34 cellular contexts compared by ENCODE assay signal in genomic region chr2:96317584-96317997, GRCh38. TPM values are rescaled to one million over a fixed set of nuclear protein-coding genes. Genes with fewer than 3 reads are reported as not detected.
DNase-seq lines count a peak whose midpoint lies in the region; ATAC-seq and TF ChIP-seq lines count a peak whose summit lies in the region.
"Had no signal": no experiment of that assay in that cellular context is flagged by ENCODE, and none has a peak within 500 bp of the region (broad histone marks: within the 10 kb centered on the region; RNA-seq: fewer than 3 reads in every experiment).

No MANE protein-coding gene starts in this region.

- no peaks in the 10 kb centered on the region for H3K27me3 Mint-ChIP-seq in T-helper 2 cell treated with Interferon-gamma antibody and Interleukin-4, amounts not matched to agents 5 μg/mL and 100 μg/mL, for 36 hours (ENCODE audit: low read depth)
- H3K27me3 Mint-ChIP-seq in central memory CD8-positive, alpha-beta T cell = no peaks in the 10 kb centered on the region

- no peaks in the 10 kb centered on the region for H3K79me2 ChIP-seq in PC-9 (ENCODE audit: low read depth)
- H3K79me2 ChIP-seq: hepatocyte had no signal

- H3K4me3 Mint-ChIP-seq in T-helper 2 cell treated with Interferon-gamma antibody and Interleukin-4, amounts not matched to agents 5 μg/mL and 100 μg/mL, for 36 hours = peak overlapping the region; percentile 66
- H3K4me3 Mint-ChIP-seq in central memory CD8-positive, alpha-beta T cell = peak overlapping the region; percentile 50
- H3K4me3 Mint-ChIP-seq: activated naive CD4-positive, alpha-beta T cell treated with anti-CD3 and anti-CD28 coated beads for 36 hours; nephron had no signal

- H3K36me3 Mint-ChIP-seq in T-helper 2 cell treated with Interferon-gamma antibody and Interleukin-4, amounts not matched to agents 5 μg/mL and 100 μg/mL, for 36 hours (ENCODE audit: low read depth) = peaks cover 26% of the 10 kb centered on the region
- peaks cover 7% of the 10 kb centered on the region for H3K36me3 Mint-ChIP-seq in central memory CD8-positive, alpha-beta T cell (ENCODE audit: insufficient read depth)

- H3K4me3 ChIP-seq in AG04450 (ENCODE audit: low read depth, low read length) (no peak overlapping the region), PC-9 (no peak overlapping the region), transverse colon (no peak overlapping the region), ascending aorta (no peak overlapping the region)
- H3K4me3 ChIP-seq: GM23248, hepatocyte, lung, MG63, mucosa of descending colon, psoas muscle, sigmoid colon, SJCRH30, upper lobe of right lung had no signal

- 78 to 79% methylated on average over 4 of the region's 4 CpGs for WGBS in transverse colon (ENCODE audit: low coverage in 1 of 2), 2 donors

- H3K9me2 ChIP-seq in PC-9 (ENCODE audit: insufficient read depth) = no peaks in the 10 kb centered on the region

- TF ChIP-seq CTCF in AG04450 (IDR thresholded peaks at IDR 0.05; ENCODE audit: low read depth, low read length) (no peak), PC-9 (conservative IDR thresholded peaks at IDR 0.05) (no peak), transverse colon (IDR thresholded peaks at IDR 0.05) (no peak), ascending aorta (IDR thresholded peaks at IDR 0.05) (no peak)

- intact Hi-C loops in PC-9 (cut with micrococcal nuclease; ENCODE audit: unreplicated experiment) = no loop called here
- intact Hi-C loops in transverse colon (cut with DNase I; ENCODE audit: low total_unique reads) = no loop called here
- intact Hi-C loops in ascending aorta (cut with DNase I) = no loop called here

- no peak overlapping the region for H3K4me2 ChIP-seq in PC-9
- H3K4me2 ChIP-seq: hepatocyte had no signal

- no peak for DNase-seq in T-helper 2 cell treated with Interferon-gamma antibody and Interleukin-4, amounts not matched to agents 5 μg/mL and 100 μg/mL, for 36 hours (ENCODE audit: low spot score)
- DNase-seq in T-helper 2 cell (no peak), AG04450 (ENCODE audit: low read depth, low spot score) (no peak), RPMI7951 (ENCODE audit: low read depth) (peak; percentile 49), PC-9 (no peak), transverse colon (no peak), ascending aorta (ENCODE audit: low spot score in 2 of 2) (no peak)
- DNase-seq in central memory CD8-positive, alpha-beta T cell (ENCODE audit: low spot score in 2 of 2) = no peak
- DNase-seq: 8988T; activated CD4-positive, alpha-beta T cell treated with anti-CD3 and anti-CD28 coated beads, Interleukin-2, amount 50 U/mL, for 48 hours; activated naive CD4-positive, alpha-beta T cell treated with anti-CD3 and anti-CD28 coated beads for 36 hours; aorta; CD4-positive, alpha-beta T cell; effector CD8-positive, alpha-beta T cell; EL; GM23248; KG1; MG63; mucosa of descending colon; NCI-H1105; NCI-H187; NCI-H446 treated with DMSO at 0.1 percent for 48 hours; NCI-H82; psoas muscle; RPMI8226; sigmoid colon; SJCRH30; stimulated activated CD4-positive, alpha-beta T cell treated with anti-CD3 and anti-CD28 coated beads, Interleukin-12 subunit alpha, Interleukin-12 subunit beta, amount 100 ng/mL, for 4 hours; stimulated activated CD4-positive, alpha-beta T cell treated with anti-CD3 and anti-CD28 coated beads, Interleukin-4, amount 100 ng/mL, for 1 hour; upper lobe of right lung had no signal

- H3K9me3 ChIP-seq in AG04450 (ENCODE audit: control insufficient read depth, insufficient read depth, low read length) = no peaks in the 10 kb centered on the region; the same call in 1 of the 2 replicates
- H3K9me3 ChIP-seq in PC-9 (ENCODE audit: insufficient read depth, low read depth) = no peaks in the 10 kb centered on the region
- no peaks in the 10 kb centered on the region for H3K9me3 ChIP-seq in transverse colon
- no peaks in the 10 kb centered on the region for H3K9me3 ChIP-seq in ascending aorta
- H3K9me3 ChIP-seq: MG63, mucosa of descending colon, psoas muscle, sigmoid colon, SJCRH30, upper lobe of right lung had no signal

- no TSS peak for BruUV-seq in PC-9 (replicated peaks; lab: Mats Ljungman, UMichigan)

- H3K9me3 Mint-ChIP-seq in T-helper 2 cell treated with Interferon-gamma antibody and Interleukin-4, amounts not matched to agents 5 μg/mL and 100 μg/mL, for 36 hours = no peaks in the 10 kb centered on the region
- H3K9me3 Mint-ChIP-seq in central memory CD8-positive, alpha-beta T cell = no peaks in the 10 kb centered on the region
- H3K9me3 Mint-ChIP-seq: activated naive CD4-positive, alpha-beta T cell treated with anti-CD3 and anti-CD28 coated beads for 36 hours; CD4-positive, alpha-beta T cell had no signal

- H3K4me1 Mint-ChIP-seq in T-helper 2 cell treated with Interferon-gamma antibody and Interleukin-4, amounts not matched to agents 5 μg/mL and 100 μg/mL, for 36 hours (ENCODE audit: low read depth) = peaks cover 41% of the 10 kb centered on the region
- H3K4me1 Mint-ChIP-seq in central memory CD8-positive, alpha-beta T cell = peaks cover 47% of the 10 kb centered on the region

- TF ChIP-seq EP300 in transverse colon (IDR thresholded peaks at IDR 0.05; ENCODE audit: low read depth) = no peak

- CTCF ChIA-PET in AG04450 (lab: Charles Lee) = no interaction called here
- CTCF ChIA-PET in PC-9 (lab: Charles Lee) = no interaction called here

- no peaks in the 10 kb centered on the region for H3K36me3 ChIP-seq in PC-9 (ENCODE audit: low read depth)
- no peaks in the 10 kb centered on the region for H3K36me3 ChIP-seq in transverse colon
- no peaks in the 10 kb centered on the region for H3K36me3 ChIP-seq in ascending aorta
- H3K36me3 ChIP-seq: MG63, sigmoid colon, SJCRH30, upper lobe of right lung had no signal

- H2AFZ ChIP-seq in PC-9 = no peak overlapping the region
- H2AFZ ChIP-seq: GM23248, hepatocyte had no signal

- H4K20me1 ChIP-seq in PC-9 (ENCODE audit: insufficient read depth) = no peaks in the 10 kb centered on the region

- no peak for TF ChIP-seq POLR2A in transverse colon (IDR thresholded peaks at IDR 0.05)

- peak overlapping the region; percentile 79 for H3K27ac Mint-ChIP-seq in T-helper 2 cell treated with Interferon-gamma antibody and Interleukin-4, amounts not matched to agents 5 μg/mL and 100 μg/mL, for 36 hours
- H3K27ac Mint-ChIP-seq in central memory CD8-positive, alpha-beta T cell (ENCODE audit: low read depth) = no peak overlapping the region
- H3K27ac Mint-ChIP-seq: activated naive CD4-positive, alpha-beta T cell treated with anti-CD3 and anti-CD28 coated beads for 36 hours; CD4-positive, alpha-beta T cell; nephron had no signal

- POLR2A ChIA-PET in AG04450 (lab: Yijun Ruan, JAX) (no interaction called here), PC-9 (lab: Charles Lee; ENCODE audit: unreplicated experiment) (no interaction called here)

- H3F3A ChIP-seq in PC-9 (ENCODE audit: insufficient read depth, low read depth) = peaks cover 35% of the 10 kb centered on the region; the same call in 1 of the 2 replicates

- H3K27ac ChIP-seq in AG04450 (ENCODE audit: low read depth, low read length) (peak overlapping the region; percentile 31), PC-9 (no peak overlapping the region), transverse colon (no peak overlapping the region), ascending aorta (no peak overlapping the region)
- H3K27ac ChIP-seq: epithelial cell of prostate, GM23248, hepatocyte, psoas muscle, sigmoid colon, SJCRH30, upper lobe of right lung had no signal

- H3K27me3 ChIP-seq in AG04450 (ENCODE audit: control insufficient read depth, insufficient read depth, low read length) (no peaks in the 10 kb centered on the region), PC-9 (ENCODE audit: insufficient read depth, low read depth) (peaks cover 7% of the 10 kb centered on the region; the same call in 1 of the 2 replicates), transverse colon (peaks cover 58% of the 10 kb centered on the region), ascending aorta (no peaks in the 10 kb centered on the region)
- H3K27me3 ChIP-seq: MG63, SJCRH30 had no signal

- in situ Hi-C loops in transverse colon (cut with MboI; ENCODE audit: low pct_ligation_motif_present in 1 of 4, low pct_unique_long_range_greater_than_20kb in 1 of 4, low sequenced_read_pairs in 3 of 4) = loop anchor here in 1 of 4 donors (25.0 kb wide), 1 partner anchor 195 kb away; the partner anchor contains the start of gene NEURL3

- ATAC-seq in central memory CD8-positive, alpha-beta T cell (replicated peaks; ENCODE audit: extremely low read depth, poor library complexity, severe bottlenecking) = no peak
- ATAC-seq: mucosa of descending colon, psoas muscle, upper lobe of right lung had no signal

- peaks cover 32% of the 10 kb centered on the region for H3K4me1 ChIP-seq in PC-9 (replicated peaks; ENCODE audit: insufficient read depth)
- H3K4me1 ChIP-seq in transverse colon = peaks cover 0 to 16% (median 13%) of the 10 kb centered on the region in 4 donors
- peaks cover 0 to 4% of the 10 kb centered on the region in 2 donors for H3K4me1 ChIP-seq in ascending aorta
- H3K4me1 ChIP-seq: psoas muscle, upper lobe of right lung had no signal

RNA-seq across cellular contexts. Expression of gene ITPRIPL1, which starts 7.5 kb away (rescaled TPM):
- 3.4 and 3.7 TPM in 2 replicates for polyA plus RNA-seq in AG04450 (2011; rRNA removed)
- polyA minus RNA-seq in AG04450 (2011; rRNA and poly(A)+ RNA removed) = 3.4 and 5.1 TPM in 2 replicates
- 14.5 and 15.9 TPM in 2 replicates for total RNA-seq in RPMI7951 (2014; rRNA removed; shearing (Covaris generic))
- not detected in 2 replicates for total RNA-seq in PC-9 (2021)
- 1 to 10 TPM in 1 of 4 donors, under 1 TPM in 2, not detected in 1; 0.41 to 2.6 (median 0.95) TPM for total RNA-seq in transverse colon
- 14.5 TPM for total RNA-seq in ascending aorta

RNA-seq across cellular contexts. Expression of gene SNRNP200, which starts 12.2 kb away (rescaled TPM):
- polyA plus RNA-seq in AG04450 (2011; rRNA removed) = 99.0 and 136 TPM in 2 replicates
- 231 and 300 TPM in 2 replicates for polyA minus RNA-seq in AG04450 (2011; rRNA and poly(A)+ RNA removed)
- total RNA-seq in RPMI7951 (2014; rRNA removed; shearing (Covaris generic)) = 46.1 and 49.3 TPM in 2 replicates
- total RNA-seq in PC-9 (2021) (214 and 229 TPM in 2 replicates), transverse colon (100 to 1,000 TPM in 1 of 4 donors, 10 to 100 TPM in 3; 81.4 to 106 (median 86.8) TPM), ascending aorta (57.4 TPM)

RNA-seq across cellular contexts. Expression of gene NCAPH, which starts 18.0 kb away (rescaled TPM):
- 5.8 and 7.2 TPM in 2 replicates for polyA plus RNA-seq in AG04450 (2011; rRNA removed)
- polyA minus RNA-seq in AG04450 (2011; rRNA and poly(A)+ RNA removed) = 5.2 and 6.2 TPM in 2 replicates
- 58.5 and 69.2 TPM in 2 replicates for total RNA-seq in RPMI7951 (2014; rRNA removed; shearing (Covaris generic))
- 55.0 and 55.4 TPM in 2 replicates for total RNA-seq in PC-9 (2021)
- total RNA-seq in transverse colon = 10 to 100 TPM in 1 of 4 donors, 1 to 10 TPM in 2, under 1 TPM in 1; 0.79 to 38.6 (median 1.8) TPM
- not detected for total RNA-seq in ascending aorta

RNA-seq across cellular contexts. Expression of gene CIAO1, which starts 51.6 kb away (rescaled TPM):
- 65.2 and 77.0 TPM in 2 replicates for polyA plus RNA-seq in AG04450 (2011; rRNA removed)
- polyA minus RNA-seq in AG04450 (2011; rRNA and poly(A)+ RNA removed) = 66.0 and 85.9 TPM in 2 replicates
- 116 and 147 TPM in 2 replicates for total RNA-seq in RPMI7951 (2014; rRNA removed; shearing (Covaris generic))
- total RNA-seq in PC-9 (2021) (85.3 and 99.5 TPM in 2 replicates), transverse colon (100 to 1,000 TPM; 114 to 220 (median 143) TPM), ascending aorta (127 TPM)

RNA-seq across cellular contexts. Expression of gene TMEM127, which starts 51.8 kb away (rescaled TPM):
- polyA plus RNA-seq in AG04450 (2011; rRNA removed) = 45.3 and 48.7 TPM in 2 replicates
- 42.2 and 55.9 TPM in 2 replicates for polyA minus RNA-seq in AG04450 (2011; rRNA and poly(A)+ RNA removed)
- 21.3 and 23.5 TPM in 2 replicates for total RNA-seq in RPMI7951 (2014; rRNA removed; shearing (Covaris generic))
- total RNA-seq in PC-9 (2021) (38.4 and 50.3 TPM in 2 replicates), transverse colon (100 to 1,000 TPM in 1 of 4 donors, 10 to 100 TPM in 3; 18.5 to 131 (median 82.0) TPM), ascending aorta (61.9 TPM)
